In genomic region chr6:148611213-148611612, GRCh38 we compare ENCODE assay signal across 10 cellular contexts.
DNase-seq lines count a peak whose midpoint lies in the region; ATAC-seq and TF ChIP-seq lines count a peak whose summit lies in the region.
"Had no signal": no experiment of that assay in that cellular context is flagged by ENCODE, and none has a peak within 500 bp of the region (broad histone marks: within the 10 kb centered on the region; RNA-seq: fewer than 3 reads in every experiment).

No MANE protein-coding gene starts in this region.

- no peaks in the 10 kb centered on the region for H3K79me2 ChIP-seq in osteoblast (ENCODE audit: insufficient read depth, low read length)

- no peak overlapping the region for H3K4me3 Mint-ChIP-seq in activated naive CD8-positive, alpha-beta T cell treated with anti-CD3 and anti-CD28 coated beads, Interleukin-2, amount 50 U/mL, for 24 hours
- no peak overlapping the region for H3K4me3 Mint-ChIP-seq in endodermal cell
- H3K4me3 Mint-ChIP-seq: T-helper 17 cell had no signal

- no peak overlapping the region for H3K27ac Mint-ChIP-seq in activated naive CD8-positive, alpha-beta T cell treated with anti-CD3 and anti-CD28 coated beads, Interleukin-2, amount 50 U/mL, for 24 hours
- H3K27ac Mint-ChIP-seq in endodermal cell: no peak overlapping the region
- H3K27ac Mint-ChIP-seq: T-helper 17 cell had no signal

- H3K27ac ChIP-seq in osteoblast (ENCODE audit: low read depth, low read length): no peak overlapping the region
- no peak overlapping the region for H3K27ac ChIP-seq in endodermal cell (ENCODE audit: low read depth, low read length)
- H3K27ac ChIP-seq: C4-2B had no signal

- no peaks in the 10 kb centered on the region for H4K20me1 ChIP-seq in osteoblast (ENCODE audit: insufficient read depth, low read length)

- H3K36me3 Mint-ChIP-seq in activated naive CD8-positive, alpha-beta T cell treated with anti-CD3 and anti-CD28 coated beads, Interleukin-2, amount 50 U/mL, for 24 hours (ENCODE audit: low read depth): no peaks in the 10 kb centered on the region
- no peaks in the 10 kb centered on the region for H3K36me3 Mint-ChIP-seq in endodermal cell (ENCODE audit: low read depth)

- H3K36me3 ChIP-seq in osteoblast (ENCODE audit: insufficient read depth, low read length): no peaks in the 10 kb centered on the region
- no peaks in the 10 kb centered on the region for H3K36me3 ChIP-seq in endodermal cell (ENCODE audit: control insufficient read depth, insufficient read depth, low read length)

- no peak overlapping the region for H3K9ac ChIP-seq in endodermal cell (ENCODE audit: extremely low read depth, low read length, poor library complexity, severe bottlenecking)

- H3K27me3 ChIP-seq in osteoblast (ENCODE audit: insufficient read depth, low read length) (no peaks in the 10 kb centered on the region), endodermal cell (ENCODE audit: control insufficient read depth, insufficient read depth, low read length, poor library complexity, severe bottlenecking) (no peaks in the 10 kb centered on the region)

- ATAC-seq in activated naive CD8-positive, alpha-beta T cell treated with anti-CD3 and anti-CD28 coated beads, Interleukin-2, amount 50 U/mL, for 24 hours: no peak
- ATAC-seq in GM18505 (IDR thresholded peaks at IDR 0.05; ENCODE audit: unreplicated experiment): no peak
- ATAC-seq: T-helper 17 cell had no signal

- H3K4me1 Mint-ChIP-seq in activated naive CD8-positive, alpha-beta T cell treated with anti-CD3 and anti-CD28 coated beads, Interleukin-2, amount 50 U/mL, for 24 hours: no peaks in the 10 kb centered on the region
- H3K4me1 Mint-ChIP-seq in endodermal cell: peaks cover 29% of the 10 kb centered on the region
- H3K4me1 Mint-ChIP-seq: T-helper 17 cell had no signal

- peak overlapping the region; percentile 0 for H2AFZ ChIP-seq in osteoblast (ENCODE audit: low read length)

- TF ChIP-seq POLR2A in GM18505 (IDR thresholded peaks at IDR 0.05; ENCODE audit: borderline replicate concordance, extremely low read depth, insufficient read depth, insufficient read length): no peak

- 85 to 96% methylated on average over 5 to 8 of the region's 8 CpGs for WGBS in endodermal cell (ENCODE audit: insufficient coverage in 1 of 2, insufficient read length in 1 of 2), 2 experiments

- DNase-seq in AG08395 (ENCODE audit: low spot score) (peak; percentile 82), NCI-H82 treated with DMSO at 0.1 percent for 48 hours (lab: John Stamatoyannopoulos, UW; ENCODE audit: unreplicated experiment) (peak; percentile 33), fibroblast of peridontal ligament (ENCODE audit: extremely low read depth) (peak; percentile 55), osteoblast (ENCODE audit: insufficient read length, low spot score, missing footprints) (no peak), endodermal cell (no peak), NCI-H2196 treated with DMSO at 0.1 percent for 48 hours (lab: John Stamatoyannopoulos, UW; ENCODE audit: unreplicated experiment) (no peak)
- no peak for DNase-seq in activated naive CD8-positive, alpha-beta T cell treated with anti-CD3 and anti-CD28 coated beads, Interleukin-2, amount 50 U/mL, for 24 hours
- DNase-seq: T-helper 17 cell had no signal

- no peaks in the 10 kb centered on the region for H3K9me3 Mint-ChIP-seq in activated naive CD8-positive, alpha-beta T cell treated with anti-CD3 and anti-CD28 coated beads, Interleukin-2, amount 50 U/mL, for 24 hours
- no peaks in the 10 kb centered on the region for H3K9me3 Mint-ChIP-seq in endodermal cell

- H3K4me2 ChIP-seq in osteoblast (ENCODE audit: insufficient read depth, low read length): peak overlapping the region; percentile 8

- no peaks in the 10 kb centered on the region for H3K9me3 ChIP-seq in osteoblast (ENCODE audit: low read depth, low read length)
- H3K9me3 ChIP-seq in endodermal cell (ENCODE audit: control insufficient read depth, low read length): no peaks in the 10 kb centered on the region

- TF ChIP-seq CTCF in osteoblast (IDR thresholded peaks at IDR 0.05; ENCODE audit: extremely low read depth, low read depth, low read length): no peak
- no peak for TF ChIP-seq CTCF in endodermal cell (conservative IDR thresholded peaks at IDR 0.05)

- H3K4me3 ChIP-seq in osteoblast (ENCODE audit: insufficient read depth, low read length) (peak overlapping the region; percentile 1), endodermal cell (ENCODE audit: low read length) (no peak overlapping the region)

- peaks cover 12% of the 10 kb centered on the region for H3K4me1 ChIP-seq in osteoblast (ENCODE audit: insufficient read depth, low read length)
- H3K4me1 ChIP-seq in endodermal cell (ENCODE audit: control insufficient read depth, insufficient read depth, low read length): no peaks in the 10 kb centered on the region

- H3K27me3 Mint-ChIP-seq in activated naive CD8-positive, alpha-beta T cell treated with anti-CD3 and anti-CD28 coated beads, Interleukin-2, amount 50 U/mL, for 24 hours: peaks cover 12% of the 10 kb centered on the region
- H3K27me3 Mint-ChIP-seq in endodermal cell (ENCODE audit: insufficient read depth): peaks cover 12% of the 10 kb centered on the region

Comparison
In these comparisons a context has a peak if more than half of its experiments do, and no peak if none do; other contexts are left out.
1. DNase-seq: peak in AG08395 (single experiment), NCI-H82 treated with DMSO at 0.1 percent for 48 hours (single experiment) and fibroblast of peridontal ligament (single experiment); none in osteoblast (single experiment), activated naive CD8-positive, alpha-beta T cell treated with anti-CD3 and anti-CD28 coated beads, Interleukin-2, amount 50 U/mL, for 24 hours (single experiment), endodermal cell (single experiment) and NCI-H2196 treated with DMSO at 0.1 percent for 48 hours (single experiment).